Comparison of ENCODE assay signal across 1 cellular context in genomic region chr7:101933028-101933427, GRCh38.
TF ChIP-seq lines count a peak whose summit lies in the region.

No MANE protein-coding gene starts in this region.

TF ChIP-seq in WTC11, 78 proteins besides CTCF, POLR2A, EP300 and RAD21 (continued from another document):
- TF ChIP-seq ZNF532 (CRISPR knock-in tag; IDR thresholded peaks at IDR 0.05; ENCODE audit: borderline replicate concordance) (no peak), ESRRA (CRISPR knock-in tag; IDR thresholded peaks at IDR 0.05; ENCODE audit: borderline replicate concordance) (no peak)
